Comparison of ENCODE assay signal across 2 cellular contexts in genomic region chr3:146164071-146164470, GRCh38.
TF ChIP-seq lines count a peak whose summit lies in the region.

No MANE protein-coding gene starts in this region.

TF ChIP-seq in liver, 16 proteins besides CTCF, POLR2A, EP300 and RAD21 (continued from another document):
- TF ChIP-seq ZBTB33 (IDR thresholded peaks at IDR 0.05): no peak
- TF ChIP-seq EGR1 (IDR thresholded peaks at IDR 0.05; ENCODE audit: low read depth in 2 of 2): no peak
- no peak for TF ChIP-seq ATF3 (IDR thresholded peaks at IDR 0.05)
- no peak for TF ChIP-seq HNF4G (IDR thresholded peaks at IDR 0.05)
- TF ChIP-seq JUND (IDR thresholded peaks at IDR 0.05): no peak
- no peak for TF ChIP-seq TAF1 (conservative IDR thresholded peaks at IDR 0.05)
TF ChIP-seq in liver: peak in this region for 0.

TF ChIP-seq in HepG2, 621 proteins besides CTCF, POLR2A, EP300 and RAD21 (continued from another document):
- TF ChIP-seq SKIL (CRISPR knock-in tag; IDR thresholded peaks at IDR 0.05; ENCODE audit: borderline replicate concordance) (no peak), ZNF7 (CRISPR knock-in tag; IDR thresholded peaks at IDR 0.05) (no peak), ZNF550 (CRISPR knock-in tag; IDR thresholded peaks at IDR 0.05; ENCODE audit: borderline replicate concordance) (no peak), SOX6 (IDR thresholded peaks at IDR 0.05) (no peak), SOX6 (CRISPR knock-in tag; IDR thresholded peaks at IDR 0.05) (no peak), PAWR (CRISPR knock-in tag; IDR thresholded peaks at IDR 0.05; ENCODE audit: borderline replicate concordance) (no peak), E2F2 (CRISPR knock-in tag; IDR thresholded peaks at IDR 0.05; ENCODE audit: borderline replicate concordance) (no peak), HMGXB4 (CRISPR knock-in tag; IDR thresholded peaks at IDR 0.05; ENCODE audit: borderline replicate concordance in 1 of 2, low read depth in 1 of 2) (no peak), ZNF564 (CRISPR knock-in tag; IDR thresholded peaks at IDR 0.05) (no peak), ATF5 (CRISPR knock-in tag; IDR thresholded peaks at IDR 0.05; ENCODE audit: low read depth) (no peak), NFE2L2 (IDR thresholded peaks at IDR 0.05; ENCODE audit: low read length) (no peak), ZNF672 (CRISPR knock-in tag; IDR thresholded peaks at IDR 0.05) (no peak), ZNF597 (CRISPR knock-in tag; IDR thresholded peaks at IDR 0.05) (no peak), ADNP (CRISPR knock-in tag; IDR thresholded peaks at IDR 0.05) (no peak), ZNF253 (CRISPR knock-in tag; IDR thresholded peaks at IDR 0.05; ENCODE audit: borderline replicate concordance) (no peak), SRF (IDR thresholded peaks at IDR 0.05; ENCODE audit: low read depth, low read length) (no peak)
